ENCODE assay signal across 9 cellular contexts in the genomic region with DNA sequence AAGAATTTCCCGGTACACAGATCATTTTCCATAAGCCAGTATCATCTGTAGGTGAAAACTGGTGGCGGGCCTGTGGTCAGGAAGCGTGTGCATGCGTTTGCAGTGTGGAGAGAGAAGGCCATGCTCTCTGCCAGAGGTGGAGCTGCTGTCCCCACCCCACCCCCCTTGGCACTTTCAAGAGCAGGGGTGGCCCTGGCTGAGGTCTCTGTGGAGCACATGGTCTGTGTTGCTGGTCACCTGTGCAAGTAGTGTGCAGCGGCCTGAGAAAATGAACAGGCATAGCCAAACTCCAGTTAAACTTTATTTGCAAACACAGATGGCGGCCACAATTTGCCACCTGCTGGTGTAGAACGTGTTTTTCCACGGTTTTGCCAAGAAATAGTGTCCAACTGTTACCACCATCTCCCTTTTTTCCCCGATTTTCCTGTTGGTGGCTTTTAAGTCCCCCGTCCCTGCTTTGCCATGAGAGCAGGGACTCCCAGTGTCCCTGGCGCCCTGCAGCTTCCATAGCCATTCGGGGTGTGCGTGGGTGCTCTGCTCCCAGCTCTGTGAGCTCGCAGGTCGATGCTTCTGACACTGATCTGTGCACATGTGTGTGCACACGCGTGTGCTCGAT. TPM values are rescaled to one million over a fixed set of nuclear protein-coding genes. Genes with fewer than 3 reads are reported as not detected.
DNase-seq lines count a peak whose midpoint lies in the region; ATAC-seq, FAIRE-seq and TF ChIP-seq lines count a peak whose summit lies in the region.
"Had no signal": no experiment of that assay in that cellular context is flagged by ENCODE, and none has a peak within 500 bp of the region (broad histone marks: within the 10 kb centered on the region; RNA-seq: fewer than 3 reads in every experiment).

No MANE protein-coding gene starts in this region.

- peaks cover 54% of the 10 kb centered on the region for H4K20me1 ChIP-seq in keratinocyte (ENCODE audit: control insufficient read depth, extremely low read depth, insufficient read depth, low read length)

- dilution Hi-C loops in keratinocyte (cut with MboI; ENCODE audit: extremely low pct_ligation_motif_present, low sequenced_read_pairs) = no loop called here

- no peaks in the 10 kb centered on the region for H3K27me3 ChIP-seq in keratinocyte (ENCODE audit: control insufficient read depth, extremely low read depth, insufficient read depth, low read length)
- H3K27me3 ChIP-seq: esophagus muscularis mucosa had no signal

- peak overlapping the region; percentile 84 for H3K9ac ChIP-seq in keratinocyte (ENCODE audit: control insufficient read depth, extremely low read depth, insufficient read depth, low read length)

- DNase-seq in 8988T (peak; percentile 84), HFF-Myc (ENCODE audit: extremely low read depth, low read depth) (no peak), keratinocyte (ENCODE audit: low read depth, low spot score) (no peak), NCI-H1930 (lab: John Stamatoyannopoulos, UW) (no peak), GM10248 (ENCODE audit: extremely low spot score) (no peak), AG08395 (ENCODE audit: low spot score) (no peak)
- no peak for DNase-seq in activated CD8-positive, alpha-beta T cell treated with anti-CD3 and anti-CD28 coated beads, Interleukin-2, amount 10 ng/mL, durations not matched to agents 7 days and 5 days

- H3K9me3 Mint-ChIP-seq in activated CD8-positive, alpha-beta T cell treated with anti-CD3 and anti-CD28 coated beads, Interleukin-2, amount 10 ng/mL, durations not matched to agents 7 days and 5 days (ENCODE audit: insufficient read depth) = no peaks in the 10 kb centered on the region

- peak overlapping the region; percentile 91 for H3K4me3 Mint-ChIP-seq in activated CD8-positive, alpha-beta T cell treated with anti-CD3 and anti-CD28 coated beads, Interleukin-2, amount 10 ng/mL, durations not matched to agents 7 days and 5 days

- H3K27ac Mint-ChIP-seq in activated CD8-positive, alpha-beta T cell treated with anti-CD3 and anti-CD28 coated beads, Interleukin-2, amount 10 ng/mL, durations not matched to agents 7 days and 5 days = peak overlapping the region; percentile 67

- no peaks in the 10 kb centered on the region for H3K9me1 ChIP-seq in keratinocyte (ENCODE audit: control insufficient read depth, extremely low read depth, insufficient read depth, low read length)

- H2AFZ ChIP-seq in keratinocyte (ENCODE audit: control insufficient read depth, low read length) = no peak overlapping the region

- no peak for FAIRE-seq in keratinocyte (lab: Jason Lieb, UNC)

- no peak for TF ChIP-seq CTCF in HFF-Myc (IDR thresholded peaks at IDR 0.05; ENCODE audit: low read depth, low read length, missing control alignments)
- peak in 1 of 3 experiments; percentile 15 for TF ChIP-seq CTCF in keratinocyte (optimal IDR thresholded peaks at IDR 0.05 in 1 of 3, IDR thresholded peaks at IDR 0.05 in 1 of 3, conservative IDR thresholded peaks at IDR 0.05 in 1 of 3; ENCODE audit: extremely low read depth in 1 of 3, insufficient read depth in 2 of 3, low read length in 3 of 3)
- no peak for TF ChIP-seq CTCF in GM10248 (IDR thresholded peaks at IDR 0.05; ENCODE audit: control extremely low read depth, extremely low read depth, low read depth, missing control alignments)

- peaks cover 35% of the 10 kb centered on the region for H3K36me3 Mint-ChIP-seq in activated CD8-positive, alpha-beta T cell treated with anti-CD3 and anti-CD28 coated beads, Interleukin-2, amount 10 ng/mL, durations not matched to agents 7 days and 5 days (ENCODE audit: low read depth)

- CTCF ChIA-PET in activated CD8-positive, alpha-beta T cell treated with anti-CD3 and anti-CD28 coated beads, Interleukin-2, amount 10 ng/mL, durations not matched to agents 7 days and 5 days (lab: Charles Lee) = interaction anchor here (1.7 kb wide), 1 partner anchor 503 kb away, joined by 4 read pairs; no protein-coding TSS in a partner anchor
- CTCF ChIA-PET in GM10248 (lab: Yijun Ruan, JAX) = interaction anchor here (1.5 to 1.6 kb wide), 2 partner anchors 77 to 78 kb away, joined by 4 to 5 read pairs; no protein-coding TSS in a partner anchor

- peaks cover 35% of the 10 kb centered on the region for H3K4me1 ChIP-seq in keratinocyte (ENCODE audit: control insufficient read depth, extremely low read depth, insufficient read depth, low read length)

- peaks cover 25 to 43% of the 10 kb centered on the region in 2 experiments for H3K36me3 ChIP-seq in keratinocyte (ENCODE audit: control insufficient read depth in 2 of 2, extremely low read depth in 1 of 2, insufficient read depth in 2 of 2, low read length in 2 of 2)

- H3K4me1 Mint-ChIP-seq in activated CD8-positive, alpha-beta T cell treated with anti-CD3 and anti-CD28 coated beads, Interleukin-2, amount 10 ng/mL, durations not matched to agents 7 days and 5 days (ENCODE audit: low read depth) = peaks cover 28% of the 10 kb centered on the region

- H3K27me3 Mint-ChIP-seq in activated CD8-positive, alpha-beta T cell treated with anti-CD3 and anti-CD28 coated beads, Interleukin-2, amount 10 ng/mL, durations not matched to agents 7 days and 5 days (ENCODE audit: low read depth) = no peaks in the 10 kb centered on the region

- H3K4me3 ChIP-seq in HFF-Myc (replicated peaks; ENCODE audit: low read depth, low read length) (peak overlapping the region; percentile 76), keratinocyte (ENCODE audit: control insufficient read depth in 2 of 3, extremely low read depth in 1 of 3, insufficient read depth in 2 of 3, low read depth in 1 of 3, low read length in 3 of 3) (peak overlapping the region; percentile 59 to 84 (median 77))

- H3K9me3 ChIP-seq in keratinocyte (ENCODE audit: control insufficient read depth, low read depth, low read length) = no peaks in the 10 kb centered on the region
- H3K9me3 ChIP-seq: esophagus muscularis mucosa had no signal

- no peak for ATAC-seq in activated CD8-positive, alpha-beta T cell treated with anti-CD3 and anti-CD28 coated beads, Interleukin-2, amount 10 ng/mL, durations not matched to agents 7 days and 5 days
- no peak for ATAC-seq in HG02885 (IDR thresholded peaks at IDR 0.05; ENCODE audit: poor library complexity, unreplicated experiment)

- peak overlapping the region; percentile 13 for H3K27ac ChIP-seq in keratinocyte (ENCODE audit: control insufficient read depth, insufficient read depth, low read length)

- H3K4me2 ChIP-seq in keratinocyte (ENCODE audit: control insufficient read depth, extremely low read depth, insufficient read depth, low read depth, low read length) = peak overlapping the region; percentile 92

- POLR2A ChIA-PET in activated CD8-positive, alpha-beta T cell treated with anti-CD3 and anti-CD28 coated beads, Interleukin-2, amount 10 ng/mL, durations not matched to agents 7 days and 5 days (lab: Charles Lee) = no interaction called here
- POLR2A ChIA-PET in GM10248 (lab: Yijun Ruan, JAX) = interaction anchor here (0.7 kb wide), 1 partner anchor 82 kb away, joined by 6 read pairs; a partner anchor contains a TSS

- peaks cover 49% of the 10 kb centered on the region for H3K79me2 ChIP-seq in keratinocyte (ENCODE audit: control insufficient read depth, insufficient read depth, low read length)

RNA-seq across cellular contexts. Expression of a gene that starts 2.5 kb away (rescaled TPM):
- total RNA-seq in activated CD8-positive, alpha-beta T cell treated with anti-CD3 and anti-CD28 coated beads, Interleukin-2, amount 10 ng/mL, durations not matched to agents 7 days and 5 days = 100 to 1,000 TPM in 1 of 2 experiments, 10 to 100 TPM in 1; 97.7 to 103 TPM
- 89.8 to 109 TPM (median 91.4 TPM) in 3 replicates for polyA plus RNA-seq in keratinocyte
- 76.7 TPM for polyA plus RNA-seq in keratinocyte (2011; ENCODE audit: low read depth)
- 44.3 and 119 TPM in 2 replicates for polyA plus RNA-seq in keratinocyte (2011; cell fraction: cytosol; rRNA removed)
- 54.7 and 70.3 TPM in 2 replicates for polyA plus RNA-seq in keratinocyte (2011; cell fraction: nucleus; rRNA removed)
- 68.7 and 160 TPM in 2 replicates for polyA plus RNA-seq in keratinocyte (2012; ENCODE audit: low replicate concordance)
- 42.9 to 58.8 TPM (median 51.9 TPM) in 3 replicates for polyA minus RNA-seq in keratinocyte
- polyA minus RNA-seq in keratinocyte (2011; cell fraction: cytosol; rRNA and poly(A)+ RNA removed) = 135 TPM
- 43.1 and 52.3 TPM in 2 replicates for polyA minus RNA-seq in keratinocyte (2011; cell fraction: nucleus; rRNA and poly(A)+ RNA removed)
